Comparison of ENCODE assay signal across 7 cellular contexts in the genomic region with DNA sequence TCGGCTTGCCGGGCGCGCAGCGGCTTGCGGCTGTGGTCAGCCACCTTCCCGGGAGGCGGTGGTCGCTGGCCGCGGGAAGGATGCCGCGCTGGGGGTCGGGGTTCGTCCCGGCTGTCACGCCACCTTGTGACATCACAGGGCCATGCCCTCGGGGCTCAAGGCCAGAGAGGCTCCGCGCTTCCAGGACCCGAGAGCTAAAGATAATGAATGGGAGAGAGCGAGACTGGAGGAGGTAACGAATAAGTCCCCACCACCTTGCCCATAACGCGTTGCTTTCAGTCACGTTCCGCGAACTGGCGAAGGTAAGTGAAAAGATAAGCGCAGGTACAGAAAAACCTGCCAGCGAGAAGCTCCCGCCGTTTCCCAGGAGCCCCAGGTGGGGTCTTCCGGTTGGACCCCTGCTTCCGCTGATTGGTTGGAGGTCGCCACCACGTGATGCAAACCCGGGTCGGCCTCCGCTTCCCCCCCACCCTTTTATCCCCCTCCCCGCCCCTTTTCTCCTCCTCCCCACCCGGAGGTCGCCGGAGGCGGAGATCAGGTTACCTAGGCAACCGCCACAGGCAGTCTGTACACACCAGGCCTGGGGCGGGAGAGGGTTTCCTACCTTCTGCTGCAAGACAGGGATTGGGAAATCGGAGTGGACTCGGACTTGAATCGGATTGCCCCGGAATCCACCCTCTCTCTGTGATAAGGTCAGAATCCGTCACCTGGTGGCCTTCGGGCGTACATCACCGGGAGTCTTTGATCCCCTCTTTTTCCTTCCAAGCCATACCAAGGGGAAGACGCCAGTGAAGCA. TPM values are rescaled to one million over a fixed set of nuclear protein-coding genes. Genes with fewer than 3 reads are reported as not detected.
DNase-seq lines count a peak whose midpoint lies in the region; ATAC-seq and TF ChIP-seq lines count a peak whose summit lies in the region.

A gene (plus strand): TSS at position 563 of the 796 bp plus-strand sequence.

- no peaks in the 10 kb centered on the region for H3K36me3 Mint-ChIP-seq in activated naive CD4-positive, alpha-beta T cell treated with anti-CD3 and anti-CD28 coated beads, Interleukin-2, amount 10 ng/mL, durations not matched to agents 7 days and 5 days

- no peaks in the 10 kb centered on the region for H3K9me3 Mint-ChIP-seq in activated naive CD4-positive, alpha-beta T cell treated with anti-CD3 and anti-CD28 coated beads, Interleukin-2, amount 10 ng/mL, durations not matched to agents 7 days and 5 days

- peak within 1 kb of the TSS in 11 of 12 donors; percentile 20 to 57 (median 49) for H3K4me3 ChIP-seq in heart left ventricle

- H3K4me3 Mint-ChIP-seq in activated naive CD4-positive, alpha-beta T cell treated with anti-CD3 and anti-CD28 coated beads, Interleukin-2, amount 10 ng/mL, durations not matched to agents 7 days and 5 days, result no peak within 1 kb of the TSS

- peaks cover 0 to 14% (median 8%) of the 10 kb centered on the region in 12 donors for H3K4me1 ChIP-seq in heart left ventricle

- no peak for TF ChIP-seq POLR2A in heart left ventricle (IDR thresholded peaks at IDR 0.05)

- H3K27ac ChIP-seq in heart left ventricle, result no peak within 1 kb of the TSS

- H3K36me3 ChIP-seq in heart left ventricle, result no peaks in the 10 kb centered on the region

- 5 to 11% (median 8%) methylated on average over 25 to 56 of the region's 56 CpGs for WGBS in heart left ventricle, 4 donors

- H3K9me3 ChIP-seq in heart left ventricle, result no peaks in the 10 kb centered on the region

- intact Hi-C loops in heart left ventricle (cut with DNase I), result loop anchor here in 1 of 10 donors (5.0 kb wide), 1 partner anchor 292 kb away; no protein-coding TSS in a partner anchor

- TF ChIP-seq CTCF in heart left ventricle (IDR thresholded peaks at IDR 0.05) (no peak), omental fat pad (IDR thresholded peaks at IDR 0.05) (no peak)

- peaks cover 26% of the 10 kb centered on the region for H3K27me3 Mint-ChIP-seq in activated naive CD4-positive, alpha-beta T cell treated with anti-CD3 and anti-CD28 coated beads, Interleukin-2, amount 10 ng/mL, durations not matched to agents 7 days and 5 days

- CTCF ChIA-PET in activated naive CD4-positive, alpha-beta T cell treated with anti-CD3 and anti-CD28 coated beads, Interleukin-2, amount 10 ng/mL, durations not matched to agents 7 days and 5 days (lab: Charles Lee), result no interaction called here

- peaks cover 0 to 52% (median 8%) of the 10 kb centered on the region in 9 donors for H3K27me3 ChIP-seq in heart left ventricle

- H3K4me1 Mint-ChIP-seq in activated naive CD4-positive, alpha-beta T cell treated with anti-CD3 and anti-CD28 coated beads, Interleukin-2, amount 10 ng/mL, durations not matched to agents 7 days and 5 days, result peaks cover 9% of the 10 kb centered on the region

- DNase-seq in NCI-H2029 treated with DMSO at 0.1 percent for 48 hours (lab: John Stamatoyannopoulos, UW) (peak; percentile 36), heart left ventricle (peak in 3 of 5 donors; percentile 23 to 51 (median 26)), omental fat pad (ENCODE audit: low spot score) (no peak), SIG-M5 treated with dmso at 0.1 percent for 504 hours (lab: John Stamatoyannopoulos, UW; ENCODE audit: unreplicated experiment) (no peak), UCSD-AML1 (lab: John Stamatoyannopoulos, UW; ENCODE audit: unreplicated experiment) (no peak)
- peak; percentile 35 for DNase-seq in activated naive CD4-positive, alpha-beta T cell treated with anti-CD3 and anti-CD28 coated beads, Interleukin-2, amount 10 ng/mL, durations not matched to agents 7 days and 5 days

- peak; percentile 20 for ATAC-seq in GM19372 (IDR thresholded peaks at IDR 0.05; ENCODE audit: low read depth, unreplicated experiment)
- peak in 1 of 4 donors; percentile 51 for ATAC-seq in heart left ventricle
- ATAC-seq in omental fat pad (ENCODE audit: low FRiP score), result peak; percentile 56

- no peak within 1 kb of the TSS for H3K27ac Mint-ChIP-seq in activated naive CD4-positive, alpha-beta T cell treated with anti-CD3 and anti-CD28 coated beads, Interleukin-2, amount 10 ng/mL, durations not matched to agents 7 days and 5 days

RNA-seq across cellular contexts. Expression of the gene that starts here (rescaled TPM):
- total RNA-seq in heart left ventricle, result under 1 TPM in 3 of 9 donors, not detected in 6; 0.36 to 0.66 (median 0.60) TPM
- under 1 TPM in 1 of 2 donors, not detected in 1; 0.01 TPM for polyA plus RNA-seq in heart left ventricle
- total RNA-seq in omental fat pad, result under 1 TPM in 2 of 4 donors, not detected in 2; 0.16 to 0.25 TPM

Comparison
In these comparisons a context has a peak if more than half of its experiments do, and no peak if none do; other contexts are left out.
1. Peak in DNase-seq and H3K4me3 ChIP-seq in heart left ventricle; RNA of the gene not detected or under 1 TPM.
2. Peak in ATAC-seq in omental fat pad; RNA of the gene not detected or under 1 TPM.
3. DNase-seq: peak in NCI-H2029 treated with DMSO at 0.1 percent for 48 hours (single experiment) and activated naive CD4-positive, alpha-beta T cell treated with anti-CD3 and anti-CD28 coated beads, Interleukin-2, amount 10 ng/mL, durations not matched to agents 7 days and 5 days (single experiment); none in omental fat pad (single experiment), SIG-M5 treated with dmso at 0.1 percent for 504 hours (single experiment) and UCSD-AML1 (single experiment).